Comparison of ENCODE assay signal across 8 cellular contexts in the genomic region with DNA sequence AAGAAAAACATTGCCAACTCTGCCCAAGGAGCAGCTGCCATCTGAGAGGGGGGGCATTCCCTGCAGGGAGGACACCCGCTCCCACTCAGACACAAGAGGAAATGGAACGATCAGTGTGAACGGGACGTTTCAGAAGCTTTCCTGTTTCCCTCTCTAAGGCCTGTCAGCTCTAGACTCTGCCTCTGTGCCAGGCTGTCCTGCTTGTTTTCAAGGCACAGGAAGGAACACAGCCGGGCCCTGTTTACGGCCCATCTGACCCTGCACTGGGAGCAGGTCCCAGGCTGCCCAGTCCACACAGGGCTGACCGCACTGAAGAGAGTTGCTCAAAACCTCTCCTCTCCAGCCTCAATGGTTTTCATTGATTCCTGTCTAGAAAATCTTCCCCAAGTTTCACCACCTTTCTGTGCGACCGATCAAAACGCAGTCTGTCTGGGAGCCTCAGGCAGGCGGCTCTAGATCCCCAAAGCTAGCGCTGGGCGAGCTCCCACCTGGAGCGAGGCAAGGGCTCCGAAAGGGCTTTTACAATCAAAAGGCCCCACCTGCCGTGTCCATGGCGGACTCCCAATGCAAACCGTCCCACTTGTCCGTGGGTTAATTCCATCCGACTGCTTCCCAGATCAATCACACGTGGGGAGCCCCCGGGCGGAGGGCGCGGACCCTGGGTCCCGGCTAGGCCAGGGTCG. TPM values are rescaled to one million over a fixed set of nuclear protein-coding genes. Genes with fewer than 3 reads are reported as not detected.
DNase-seq lines count a peak whose midpoint lies in the region; ATAC-seq and TF ChIP-seq lines count a peak whose summit lies in the region.

No MANE protein-coding gene starts in this region.

- H3K4me1 ChIP-seq in urinary bladder (ENCODE audit: insufficient read depth), result no peaks in the 10 kb centered on the region

- WGBS in urinary bladder, result 26% methylated on average over 27 of the region's 27 CpGs

- H3K27ac ChIP-seq in dorsolateral prefrontal cortex, result peak overlapping the region; percentile 48 to 92 (median 82)
- H3K27ac ChIP-seq in urinary bladder (ENCODE audit: low read depth), result peak overlapping the region; percentile 94

- H3K27me3 ChIP-seq in dorsolateral prefrontal cortex, result peaks cover 0 to 14% (median 0%) of the 10 kb centered on the region in 45 donors

- no peak for TF ChIP-seq CTCF in dorsolateral prefrontal cortex (IDR thresholded peaks at IDR 0.05 in 54 of 56, conservative IDR thresholded peaks at IDR 0.05 in 2 of 56; ENCODE audit: low read depth in 1 of 56, partially characterized antibody in 56 of 56)

- H3K4me3 ChIP-seq in dorsolateral prefrontal cortex (peak overlapping the region; percentile 2 to 81 (median 68)), urinary bladder (ENCODE audit: low read depth, low read length) (peak overlapping the region; percentile 77)

- DNase-seq in EH (ENCODE audit: low read depth) (peak; percentile 59), dorsolateral prefrontal cortex (peak in 6 of 10 donors; percentile 61 to 87 (median 72)), midbrain (lab: John Stamatoyannopoulos, UW) (peak; percentile 67), HT-29 (ENCODE audit: low spot score) (no peak), SK-N-DZ (ENCODE audit: low spot score) (no peak)

- ATAC-seq in HG02981 (IDR thresholded peaks at IDR 0.05; ENCODE audit: unreplicated experiment), result no peak

- H3K36me3 ChIP-seq in urinary bladder (ENCODE audit: insufficient read depth), result no peaks in the 10 kb centered on the region

- intact Hi-C loops in dorsolateral prefrontal cortex (cut with DNase I), result loop anchor here (2.0 to 10.0 kb wide), 3 partner anchors 39 to 119 kb away; a partner anchor contains a TSS

TF ChIP-seq in PFSK-1, 5 proteins besides CTCF, POLR2A, EP300 and RAD21:
- TF ChIP-seq, protein P1, sequence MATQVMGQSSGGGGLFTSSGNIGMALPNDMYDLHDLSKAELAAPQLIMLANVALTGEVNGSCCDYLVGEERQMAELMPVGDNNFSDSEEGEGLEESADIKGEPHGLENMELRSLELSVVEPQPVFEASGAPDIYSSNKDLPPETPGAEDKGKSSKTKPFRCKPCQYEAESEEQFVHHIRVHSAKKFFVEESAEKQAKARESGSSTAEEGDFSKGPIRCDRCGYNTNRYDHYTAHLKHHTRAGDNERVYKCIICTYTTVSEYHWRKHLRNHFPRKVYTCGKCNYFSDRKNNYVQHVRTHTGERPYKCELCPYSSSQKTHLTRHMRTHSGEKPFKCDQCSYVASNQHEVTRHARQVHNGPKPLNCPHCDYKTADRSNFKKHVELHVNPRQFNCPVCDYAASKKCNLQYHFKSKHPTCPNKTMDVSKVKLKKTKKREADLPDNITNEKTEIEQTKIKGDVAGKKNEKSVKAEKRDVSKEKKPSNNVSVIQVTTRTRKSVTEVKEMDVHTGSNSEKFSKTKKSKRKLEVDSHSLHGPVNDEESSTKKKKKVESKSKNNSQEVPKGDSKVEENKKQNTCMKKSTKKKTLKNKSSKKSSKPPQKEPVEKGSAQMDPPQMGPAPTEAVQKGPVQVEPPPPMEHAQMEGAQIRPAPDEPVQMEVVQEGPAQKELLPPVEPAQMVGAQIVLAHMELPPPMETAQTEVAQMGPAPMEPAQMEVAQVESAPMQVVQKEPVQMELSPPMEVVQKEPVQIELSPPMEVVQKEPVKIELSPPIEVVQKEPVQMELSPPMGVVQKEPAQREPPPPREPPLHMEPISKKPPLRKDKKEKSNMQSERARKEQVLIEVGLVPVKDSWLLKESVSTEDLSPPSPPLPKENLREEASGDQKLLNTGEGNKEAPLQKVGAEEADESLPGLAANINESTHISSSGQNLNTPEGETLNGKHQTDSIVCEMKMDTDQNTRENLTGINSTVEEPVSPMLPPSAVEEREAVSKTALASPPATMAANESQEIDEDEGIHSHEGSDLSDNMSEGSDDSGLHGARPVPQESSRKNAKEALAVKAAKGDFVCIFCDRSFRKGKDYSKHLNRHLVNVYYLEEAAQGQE (IDR thresholded peaks at IDR 0.05; ENCODE audit: insufficient read depth in 1 of 2, low read depth in 2 of 2, low read length in 2 of 2), result no peak
- TF ChIP-seq FOXP2 (optimal IDR thresholded peaks at IDR 0.05; ENCODE audit: borderline replicate concordance, extremely low read depth, extremely low read length, insufficient read depth) (peak; percentile 54), POLR2AphosphoS5 (IDR thresholded peaks at IDR 0.05; ENCODE audit: low read depth, low read length) (no peak)

RNA-seq across cellular contexts. Expression of a gene that starts 1.5 kb away (rescaled TPM):
- 249 TPM for polyA plus RNA-seq in PFSK-1 (2012; ENCODE audit: insufficient read length, low read depth)
- total RNA-seq in dorsolateral prefrontal cortex, result 10 to 100 TPM; 14.6 to 86.5 (median 34.6) TPM
- 62.0 TPM for total RNA-seq in urinary bladder
- polyA plus RNA-seq in urinary bladder, result 205 TPM
- total RNA-seq in HT-29 (2014; rRNA removed; shearing (Covaris generic)), result 327 and 375 TPM in 2 replicates
- polyA plus RNA-seq in SK-N-DZ (2014; cell fraction: cytosol; rRNA removed), result 37.9 and 52.7 TPM in 2 replicates
- 213 and 283 TPM in 2 replicates for polyA plus RNA-seq in SK-N-DZ (2014; cell fraction: nucleus; rRNA removed)

RNA-seq across cellular contexts. Expression of a gene that starts 20.1 kb away (rescaled TPM):
- polyA plus RNA-seq in PFSK-1 (2012; ENCODE audit: insufficient read length, low read depth), result 73.7 TPM
- total RNA-seq in dorsolateral prefrontal cortex (1 to 10 TPM in 106 of 120 experiments, under 1 TPM in 14; 0.49 to 5.3 (median 2.0) TPM), urinary bladder (4.0 TPM)
- 1.5 TPM for polyA plus RNA-seq in urinary bladder
- 120 and 146 TPM in 2 replicates for total RNA-seq in HT-29 (2014; rRNA removed; shearing (Covaris generic))
- 77.2 and 112 TPM in 2 replicates for polyA plus RNA-seq in SK-N-DZ (2014; cell fraction: cytosol; rRNA removed)
- 39.4 and 47.6 TPM in 2 replicates for polyA plus RNA-seq in SK-N-DZ (2014; cell fraction: nucleus; rRNA removed)

RNA-seq across cellular contexts. Expression of a gene that starts 28.2 kb away (rescaled TPM):
- 373 TPM for polyA plus RNA-seq in PFSK-1 (2012; ENCODE audit: insufficient read length, low read depth)
- total RNA-seq in dorsolateral prefrontal cortex (10 to 100 TPM; 21.9 to 51.6 (median 33.2) TPM), urinary bladder (28.8 TPM)
- polyA plus RNA-seq in urinary bladder, result 167 TPM
- 669 and 675 TPM in 2 replicates for total RNA-seq in HT-29 (2014; rRNA removed; shearing (Covaris generic))
- 144 and 169 TPM in 2 replicates for polyA plus RNA-seq in SK-N-DZ (2014; cell fraction: cytosol; rRNA removed)
- polyA plus RNA-seq in SK-N-DZ (2014; cell fraction: nucleus; rRNA removed), result 148 and 171 TPM in 2 replicates

Comparison
In these comparisons a context has a peak if more than half of its experiments do, and no peak if none do; other contexts are left out.
1. DNase-seq: peak in EH (single experiment), dorsolateral prefrontal cortex (6 of 10) and midbrain (single experiment); none in HT-29 (single experiment) and SK-N-DZ (single experiment).
2. RNA of a gene that starts 20.1 kb away (total RNA-seq): 120 to 146 TPM in HT-29; 4.0 TPM in urinary bladder (single experiment) and 0.49 to 5.3 TPM in dorsolateral prefrontal cortex; every median in the first group is over 10 times any median in the second.
3. RNA of a gene that starts 28.2 kb away (total RNA-seq): 669 to 675 TPM in HT-29; 21.9 to 51.6 TPM in dorsolateral prefrontal cortex and 28.8 TPM in urinary bladder (single experiment); every median in the first group is over 10 times any median in the second.